ENCODE assay signal across 20 cellular contexts in the genomic region with DNA sequence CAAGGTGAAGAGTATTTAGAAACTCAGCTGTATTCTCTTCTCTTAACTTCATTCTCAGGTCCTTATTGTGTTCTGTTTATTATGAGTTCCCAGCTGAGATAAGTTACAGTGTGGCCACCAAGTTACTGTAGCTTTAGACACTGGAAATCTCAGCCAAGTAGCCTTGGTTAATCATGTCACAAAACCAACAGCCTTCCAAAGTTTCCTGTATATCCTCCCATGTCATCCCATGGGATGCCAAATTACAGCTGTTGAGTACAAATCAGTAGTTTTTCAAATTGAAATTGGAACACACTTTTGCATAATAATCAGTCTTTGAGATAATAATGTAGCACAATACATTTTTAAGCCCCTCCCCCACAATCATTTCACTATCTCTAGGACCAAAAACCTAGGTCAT. TPM values are rescaled to one million over a fixed set of nuclear protein-coding genes. Genes with fewer than 3 reads are reported as not detected.
DNase-seq lines count a peak whose midpoint lies in the region; ATAC-seq and TF ChIP-seq lines count a peak whose summit lies in the region.
"Had no signal": no experiment of that assay in that cellular context is flagged by ENCODE, and none has a peak within 500 bp of the region (broad histone marks: within the 10 kb centered on the region; RNA-seq: fewer than 3 reads in every experiment).

No MANE protein-coding gene starts in this region.

- H2AFZ ChIP-seq in GM23338: no peak overlapping the region
- H2AFZ ChIP-seq: GM23248 had no signal

- peak overlapping the region; percentile 35; the same call in 1 of the 2 replicates for H3K4me2 ChIP-seq in GM23338
- H3K4me2 ChIP-seq: BLaER1 treated with 17β-estradiol and CSF1 and Interleukin-3, amounts not matched to agents 10 nM and 100 nM had no signal

- no peak for ATAC-seq in GM23338
- ATAC-seq in stimulated activated naive CD8-positive, alpha-beta T cell treated with anti-CD3 and anti-CD28 coated beads, Interleukin-15, Interleukin-2, amounts not matched to agents 100 U/mL and 50 U/mL, for 24 hours: no peak
- ATAC-seq in GM21515 (IDR thresholded peaks at IDR 0.05; ENCODE audit: unreplicated experiment): no peak
- ATAC-seq: CD8-positive, alpha-beta T cell; GM12878 had no signal

- no peak overlapping the region for H3K27ac Mint-ChIP-seq in GM23338
- peak overlapping the region; percentile 86 for H3K27ac Mint-ChIP-seq in glutamatergic neuron (ENCODE audit: unreplicated experiment)
- H3K27ac Mint-ChIP-seq in osteocyte (ENCODE audit: unreplicated experiment): peak overlapping the region; percentile 25
- no peak overlapping the region for H3K27ac Mint-ChIP-seq in activated naive CD4-positive, alpha-beta T cell treated with anti-CD3 and anti-CD28 coated beads for 36 hours
- H3K27ac Mint-ChIP-seq: B cell; CD8-positive, alpha-beta T cell had no signal

- TF ChIP-seq CTCF in GM23338 (conservative IDR thresholded peaks at IDR 0.05; ENCODE audit: low read depth in 2 of 2) (no peak), glutamatergic neuron (IDR thresholded peaks at IDR 0.05; ENCODE audit: partially characterized antibody, unreplicated experiment) (no peak), osteocyte (IDR thresholded peaks at IDR 0.05) (no peak)

- H3K4me1 Mint-ChIP-seq in GM23338 (peaks cover 26% of the 10 kb centered on the region), glutamatergic neuron (ENCODE audit: low read depth, unreplicated experiment) (peaks cover 33% of the 10 kb centered on the region), osteocyte (ENCODE audit: unreplicated experiment) (peaks cover 22% of the 10 kb centered on the region)
- H3K4me1 Mint-ChIP-seq in activated naive CD4-positive, alpha-beta T cell treated with anti-CD3 and anti-CD28 coated beads for 36 hours (ENCODE audit: low read depth): no peaks in the 10 kb centered on the region
- H3K4me1 Mint-ChIP-seq: B cell had no signal

- no peaks in the 10 kb centered on the region for H4K20me1 ChIP-seq in GM23338 (replicated peaks; ENCODE audit: insufficient read depth)
- H4K20me1 ChIP-seq: BLaER1 treated with 17β-estradiol and CSF1 and Interleukin-3, amounts not matched to agents 10 nM and 100 nM had no signal

- H3F3A ChIP-seq in GM23338 (replicated peaks; ENCODE audit: low read depth): no peaks in the 10 kb centered on the region

- CTCF ChIA-PET in activated naive CD4-positive, alpha-beta T cell treated with anti-CD3 and anti-CD28 coated beads for 36 hours (lab: Charles Lee): no interaction called here

- peaks cover 14% of the 10 kb centered on the region; the same call in 1 of the 2 replicates for H3K4me1 ChIP-seq in GM23338 (ENCODE audit: insufficient read depth)
- peaks cover 79% of the 10 kb centered on the region for H3K4me1 ChIP-seq in SJCRH30

- H3K36me3 Mint-ChIP-seq in GM23338 (ENCODE audit: low read depth) (no peaks in the 10 kb centered on the region), glutamatergic neuron (ENCODE audit: unreplicated experiment) (peaks cover 10% of the 10 kb centered on the region), osteocyte (ENCODE audit: unreplicated experiment) (peaks cover 63% of the 10 kb centered on the region)
- H3K36me3 Mint-ChIP-seq in activated naive CD4-positive, alpha-beta T cell treated with anti-CD3 and anti-CD28 coated beads for 36 hours (ENCODE audit: low read depth): no peaks in the 10 kb centered on the region
- H3K36me3 Mint-ChIP-seq: CD8-positive, alpha-beta T cell had no signal

- H3K79me2 ChIP-seq in GM23338 (replicated peaks; ENCODE audit: insufficient read depth): no peaks in the 10 kb centered on the region

- H3K4me3 Mint-ChIP-seq in GM23338 (no peak overlapping the region), glutamatergic neuron (ENCODE audit: unreplicated experiment) (peak overlapping the region; percentile 13), osteocyte (ENCODE audit: unreplicated experiment) (no peak overlapping the region)
- no peak overlapping the region for H3K4me3 Mint-ChIP-seq in activated naive CD4-positive, alpha-beta T cell treated with anti-CD3 and anti-CD28 coated beads for 36 hours
- H3K4me3 Mint-ChIP-seq: B cell; CD8-positive, alpha-beta T cell had no signal

- H3K9me2 ChIP-seq in GM23338 (ENCODE audit: insufficient read depth): no peaks in the 10 kb centered on the region

- no peak for DNase-seq in GM23338 (ENCODE audit: low spot score)
- peak in 1 of 2 experiments; percentile 46 for DNase-seq in SJCRH30
- DNase-seq in glutamatergic neuron: no peak
- no peak for DNase-seq in osteocyte (ENCODE audit: extremely low spot score, unreplicated experiment)
- no peak for DNase-seq in stimulated activated naive CD8-positive, alpha-beta T cell treated with anti-CD3 and anti-CD28 coated beads, Interleukin-15, Interleukin-2, amounts not matched to agents 100 U/mL and 50 U/mL, for 24 hours
- DNase-seq in nucleus accumbens (lab: John Stamatoyannopoulos, UW): no peak
- DNase-seq in activated naive CD4-positive, alpha-beta T cell treated with anti-CD3 and anti-CD28 coated beads for 36 hours: no peak
- DNase-seq: Calu3; CD8-positive, alpha-beta T cell; DMS53; DND-41; EL; GM23248; HCEC 1CT had no signal

- intact Hi-C loops in activated naive CD4-positive, alpha-beta T cell treated with anti-CD3 and anti-CD28 coated beads for 36 hours (cut with micrococcal nuclease): no loop called here

- no peaks in the 10 kb centered on the region for H3K9me3 Mint-ChIP-seq in GM23338
- peaks cover 13% of the 10 kb centered on the region for H3K9me3 Mint-ChIP-seq in glutamatergic neuron (ENCODE audit: unreplicated experiment)
- no peaks in the 10 kb centered on the region for H3K9me3 Mint-ChIP-seq in osteocyte (ENCODE audit: unreplicated experiment)
- H3K9me3 Mint-ChIP-seq in activated naive CD4-positive, alpha-beta T cell treated with anti-CD3 and anti-CD28 coated beads for 36 hours: no peaks in the 10 kb centered on the region
- H3K9me3 Mint-ChIP-seq: CD8-positive, alpha-beta T cell had no signal

- H3K4me3 ChIP-seq in GM23338 (no peak overlapping the region), SJCRH30 (no peak overlapping the region)
- H3K4me3 ChIP-seq: BLaER1 treated with 17β-estradiol and CSF1 and Interleukin-3, amounts not matched to agents 10 nM and 100 nM; GM12878; GM23248 had no signal

- H3K27me3 Mint-ChIP-seq in GM23338 (ENCODE audit: insufficient read depth, low read depth, poor library complexity): no peaks in the 10 kb centered on the region
- peaks cover 12% of the 10 kb centered on the region for H3K27me3 Mint-ChIP-seq in glutamatergic neuron (ENCODE audit: unreplicated experiment)
- H3K27me3 Mint-ChIP-seq in osteocyte (ENCODE audit: unreplicated experiment): no peaks in the 10 kb centered on the region
- H3K27me3 Mint-ChIP-seq in activated naive CD4-positive, alpha-beta T cell treated with anti-CD3 and anti-CD28 coated beads for 36 hours (ENCODE audit: low read depth): peaks cover 2% of the 10 kb centered on the region
- H3K27me3 Mint-ChIP-seq: B cell had no signal

- no peak overlapping the region for H3K27ac ChIP-seq in GM23338 (ENCODE audit: low read depth)
- peak overlapping the region; percentile 89 for H3K27ac ChIP-seq in SJCRH30
- H3K27ac ChIP-seq: BLaER1 treated with 17β-estradiol and CSF1 and Interleukin-3, amounts not matched to agents 10 nM and 100 nM; GM23248 had no signal

- H3K27me3 ChIP-seq in GM23338 (ENCODE audit: insufficient read depth) (no peaks in the 10 kb centered on the region), SJCRH30 (no peaks in the 10 kb centered on the region)
- H3K27me3 ChIP-seq: BLaER1 treated with 17β-estradiol and CSF1 and Interleukin-3, amounts not matched to agents 10 nM and 100 nM had no signal

- H3K9me3 ChIP-seq in SJCRH30 (replicated peaks): no peaks in the 10 kb centered on the region
- H3K9me3 ChIP-seq: BLaER1 treated with 17β-estradiol and CSF1 and Interleukin-3, amounts not matched to agents 10 nM and 100 nM had no signal

- no peaks in the 10 kb centered on the region for H3K36me3 ChIP-seq in GM23338 (ENCODE audit: insufficient read depth)
- peaks cover 66% of the 10 kb centered on the region for H3K36me3 ChIP-seq in SJCRH30
- H3K36me3 ChIP-seq: BLaER1 treated with 17β-estradiol and CSF1 and Interleukin-3, amounts not matched to agents 10 nM and 100 nM had no signal

TF ChIP-seq in GM23338, 12 proteins besides CTCF, POLR2A, EP300 and RAD21:
- no peak for TF ChIP-seq EZH2 (IDR thresholded peaks at IDR 0.05; ENCODE audit: low read depth, unreplicated experiment)
- no peak for TF ChIP-seq STAT1 (IDR thresholded peaks at IDR 0.05; ENCODE audit: unreplicated experiment)
- TF ChIP-seq NANOG (IDR thresholded peaks at IDR 0.05; ENCODE audit: borderline replicate concordance): no peak
- no peak for TF ChIP-seq POLR2AphosphoS5 (IDR thresholded peaks at IDR 0.05; ENCODE audit: low read depth)
- no peak for TF ChIP-seq EZH2phosphoT487 (IDR thresholded peaks at IDR 0.05; ENCODE audit: unreplicated experiment)
- TF ChIP-seq, protein P1, sequence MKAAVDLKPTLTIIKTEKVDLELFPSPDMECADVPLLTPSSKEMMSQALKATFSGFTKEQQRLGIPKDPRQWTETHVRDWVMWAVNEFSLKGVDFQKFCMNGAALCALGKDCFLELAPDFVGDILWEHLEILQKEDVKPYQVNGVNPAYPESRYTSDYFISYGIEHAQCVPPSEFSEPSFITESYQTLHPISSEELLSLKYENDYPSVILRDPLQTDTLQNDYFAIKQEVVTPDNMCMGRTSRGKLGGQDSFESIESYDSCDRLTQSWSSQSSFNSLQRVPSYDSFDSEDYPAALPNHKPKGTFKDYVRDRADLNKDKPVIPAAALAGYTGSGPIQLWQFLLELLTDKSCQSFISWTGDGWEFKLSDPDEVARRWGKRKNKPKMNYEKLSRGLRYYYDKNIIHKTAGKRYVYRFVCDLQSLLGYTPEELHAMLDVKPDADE (IDR thresholded peaks at IDR 0.05): no peak
- no peak for TF ChIP-seq JUNB (IDR thresholded peaks at IDR 0.05; ENCODE audit: unreplicated experiment)
- no peak for TF ChIP-seq ZNF114 (CRISPR knock-in tag; IDR thresholded peaks at IDR 0.05)
- TF ChIP-seq ZNF331 (CRISPR knock-in tag; IDR thresholded peaks at IDR 0.05; ENCODE audit: low read depth): no peak

RNA-seq across cellular contexts. Expression of a gene that starts 10.7 kb away (rescaled TPM):
- total RNA-seq in GM23338 (2014; rRNA removed; shearing (Covaris generic)): 0.21 and 0.47 TPM in 2 replicates
- 0.16 and 0.32 TPM in 2 replicates for polyA plus RNA-seq in GM23338 (2016; fragmentation: Nextera tagmentation; extraction: Ambion mirVana)
- 12.3 and 14.2 TPM in 2 replicates for total RNA-seq in SJCRH30 (2014; rRNA removed; shearing (Covaris generic))
- 22.5 TPM for total RNA-seq in glutamatergic neuron (ENCODE audit: unreplicated experiment)
- total RNA-seq in osteocyte: 62.8 and 65.0 TPM in 2 replicates
- total RNA-seq in activated naive CD4-positive, alpha-beta T cell treated with anti-CD3 and anti-CD28 coated beads for 36 hours: not detected
- total RNA-seq: B cell; Calu3; CD8-positive, alpha-beta T cell; G401; GM12878; HT-29 had no signal
- polyA plus RNA-seq: GM12878 had no signal

Comparison
In these comparisons a context has a peak if more than half of its experiments do, and no peak if none do; other contexts are left out.
1. H3K27ac Mint-ChIP-seq: peak in glutamatergic neuron (single experiment) and osteocyte (single experiment); none in GM23338 (single experiment) and activated naive CD4-positive, alpha-beta T cell treated with anti-CD3 and anti-CD28 coated beads for 36 hours (single experiment).